1 cellular context compared by ENCODE assay signal in the genomic region with DNA sequence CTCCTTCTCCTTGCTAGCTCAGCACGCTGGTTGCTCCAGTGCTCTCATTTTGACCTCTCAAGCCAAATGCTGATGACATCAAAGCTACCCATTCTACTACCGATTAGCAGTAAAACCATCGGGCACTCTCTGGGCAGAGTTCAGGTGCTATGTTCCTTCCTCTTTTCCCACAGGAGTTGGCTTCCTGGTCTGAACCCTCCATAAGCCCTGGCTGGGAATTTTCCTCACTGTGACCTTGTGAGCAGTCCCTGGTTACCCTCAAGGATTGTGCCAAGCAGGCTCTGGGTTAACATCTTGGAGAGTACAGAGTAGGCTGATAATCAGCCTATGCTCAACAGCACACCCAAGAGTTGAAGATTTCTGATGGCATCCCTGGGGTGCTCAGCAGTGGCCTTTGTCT.
TF ChIP-seq lines count a peak whose summit lies in the region.

No MANE protein-coding gene starts in this region.

TF ChIP-seq in neural cell, 6 proteins besides CTCF, POLR2A, EP300 and RAD21 (continued from another document):
- TF ChIP-seq REST (IDR thresholded peaks at IDR 0.05; ENCODE audit: borderline replicate concordance) (no peak), SMC3 (conservative IDR thresholded peaks at IDR 0.05; ENCODE audit: poor library complexity) (no peak)
TF ChIP-seq in neural cell: peak in this region for 0.
